1 cellular context compared by ENCODE assay signal in genomic region chr2:68920481-68921170, GRCh38.
TF ChIP-seq lines count a peak whose summit lies in the region.

No MANE protein-coding gene starts in this region.

TF ChIP-seq in liver, 16 proteins besides CTCF, POLR2A, EP300 and RAD21:
- TF ChIP-seq JUND (IDR thresholded peaks at IDR 0.05) (no peak), REST (IDR thresholded peaks at IDR 0.05) (no peak), HNF4A (conservative IDR thresholded peaks at IDR 0.05) (peak; percentile 14 to 45), ZBTB33 (IDR thresholded peaks at IDR 0.05) (no peak), FOXA2 (IDR thresholded peaks at IDR 0.05) (peak; percentile 91), HNF4G (IDR thresholded peaks at IDR 0.05) (no peak), ATF3 (IDR thresholded peaks at IDR 0.05) (peak; percentile 14), SP1 (IDR thresholded peaks at IDR 0.05) (peak; percentile 75), YY1 (IDR thresholded peaks at IDR 0.05) (peak; percentile 70), GABPA (IDR thresholded peaks at IDR 0.05 in 1 of 2, conservative IDR thresholded peaks at IDR 0.05 in 1 of 2) (no peak), EGR1 (IDR thresholded peaks at IDR 0.05; ENCODE audit: low read depth in 2 of 2) (no peak), FOXA1 (IDR thresholded peaks at IDR 0.05) (peak; percentile 69), RXRA (IDR thresholded peaks at IDR 0.05) (peak; percentile 62 to 88), NR2F2 (IDR thresholded peaks at IDR 0.05) (peak; percentile 45)
TF ChIP-seq in liver: peak in this region for 8.
